In the genomic region with DNA sequence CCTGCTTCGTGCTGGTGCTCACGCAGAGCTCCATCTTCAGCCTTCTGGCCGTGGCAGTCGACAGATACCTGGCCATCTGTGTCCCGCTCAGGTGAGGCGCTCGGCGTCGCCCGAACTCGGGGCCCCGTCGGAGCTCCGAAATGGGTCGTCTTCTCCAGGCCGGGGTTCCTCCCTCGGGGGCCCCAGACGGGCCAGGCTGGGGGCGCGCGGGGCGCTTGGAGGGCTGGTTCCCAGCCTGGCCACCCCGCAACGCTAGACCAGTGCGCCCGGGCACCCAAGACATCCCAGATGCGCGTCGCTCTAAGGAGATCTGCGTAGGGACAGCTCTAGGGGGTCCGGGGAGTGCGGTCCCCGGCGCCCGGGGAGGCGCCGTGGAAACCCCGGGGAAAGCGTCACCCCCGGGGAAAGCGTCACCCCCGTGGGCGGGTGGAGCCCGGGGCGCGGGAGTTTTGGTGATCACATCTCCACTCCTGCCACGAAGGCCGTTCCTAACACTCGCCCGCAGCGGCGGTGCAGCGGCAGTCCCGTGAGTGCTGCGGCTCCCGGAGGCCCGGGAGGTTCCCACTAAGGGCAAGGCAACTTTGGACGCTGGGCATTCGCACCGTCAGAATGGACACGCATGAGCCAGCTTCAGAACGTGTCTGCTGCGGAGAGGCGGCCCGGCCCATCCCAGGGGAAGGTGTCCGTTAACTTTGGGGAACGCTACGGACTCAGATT, we compare ENCODE assay signal across 1 cellular context.
TF ChIP-seq lines count a peak whose summit lies in the region.

No MANE protein-coding gene starts in this region.

TF ChIP-seq in WTC11, 78 proteins besides CTCF, POLR2A, EP300 and RAD21 (continued from another document):
- 0 out of 2 replicates have a peak, but pooled peaks have one; percentile 2 for TF ChIP-seq NFYB (CRISPR knock-in tag; conservative IDR thresholded peaks at IDR 0.05; ENCODE audit: low read depth)
- TF ChIP-seq NR2C2 (CRISPR knock-in tag; IDR thresholded peaks at IDR 0.05) = peak; percentile 4; the same call in 1 of the 2 replicates
- 0 out of 2 replicates have a peak, but pooled peaks have one; percentile 13 for TF ChIP-seq E2F1 (CRISPR knock-in tag; IDR thresholded peaks at IDR 0.05)
